In genomic region chr16:19696312-19696711, GRCh38 we compare ENCODE assay signal across 8 cellular contexts. TPM values are rescaled to one million over a fixed set of nuclear protein-coding genes. Genes with fewer than 3 reads are reported as not detected.
DNase-seq lines count a peak whose midpoint lies in the region; ATAC-seq and TF ChIP-seq lines count a peak whose summit lies in the region.

No MANE protein-coding gene starts in this region.

- no peak for TF ChIP-seq POLR2A in testis (IDR thresholded peaks at IDR 0.05)

- H3K4me1 Mint-ChIP-seq in WTC11, result no peaks in the 10 kb centered on the region

- H3K9me3 ChIP-seq in BLaER1 (no peaks in the 10 kb centered on the region), testis (no peaks in the 10 kb centered on the region)

- ATAC-seq in WTC11, result no peak

- H3K4me2 ChIP-seq in BLaER1, result peak overlapping the region; percentile 79

- intact Hi-C loops in testis (cut with DNase I; ENCODE audit: low total_unique reads), result loop anchor here (10.0 kb wide), 1 partner anchor 52 kb away; no protein-coding TSS in a partner anchor

- H3K27me3 ChIP-seq in BLaER1 (no peaks in the 10 kb centered on the region), testis (no peaks in the 10 kb centered on the region)

- peaks cover 66% of the 10 kb centered on the region for H3K36me3 Mint-ChIP-seq in WTC11

- peak overlapping the region; percentile 46; the same call in 1 of the 2 replicates for H3K9ac ChIP-seq in BLaER1

- CTCF ChIA-PET in WTC11 (lab: Charles Lee), result interaction anchor here (1.2 to 1.4 kb wide), 4 partner anchors 15 to 188 kb away, joined by 3 to 8 read pairs (median 6); partner anchors contain the start of genes GPRC5B and VPS35L

- DNase-seq in NCI-H1417 treated with DMSO at 0.1 percent for 48 hours (lab: John Stamatoyannopoulos, UW) (peak; percentile 40), WTC11 (ENCODE audit: low spot score) (no peak), dedifferentiated amniotic fluid mesenchymal stem cell (ENCODE audit: extremely low spot score) (peak; percentile 62), mucosa of gallbladder (ENCODE audit: low spot score) (peak; percentile 86), testis (peak; percentile 80), NK-92 (lab: John Stamatoyannopoulos, UW; ENCODE audit: unreplicated experiment) (no peak), NOMO-1 (lab: John Stamatoyannopoulos, UW; ENCODE audit: unreplicated experiment in 2 of 2) (no peak)

- no peak for TF ChIP-seq CTCF in WTC11 (IDR thresholded peaks at IDR 0.05)
- TF ChIP-seq CTCF in testis (IDR thresholded peaks at IDR 0.05), result no peak

- peaks cover 3% of the 10 kb centered on the region; the same call in 1 of the 2 replicates for H3K9me3 Mint-ChIP-seq in WTC11

- H3K27me3 Mint-ChIP-seq in WTC11 (ENCODE audit: low read depth), result no peaks in the 10 kb centered on the region

- WGBS in testis, 2 donors, result 31 to 34% methylated on average over 10 of the region's 10 CpGs

- H3K36me3 ChIP-seq in BLaER1 (peaks cover 56% of the 10 kb centered on the region), testis (ENCODE audit: low read depth, missing control alignments) (no peaks in the 10 kb centered on the region)

- H4K20me1 ChIP-seq in BLaER1, result peaks cover 51% of the 10 kb centered on the region

- peaks cover 45% of the 10 kb centered on the region for H3K4me1 ChIP-seq in BLaER1
- peaks cover 48% of the 10 kb centered on the region for H3K4me1 ChIP-seq in testis

- peak overlapping the region; percentile 20; the same call in 1 of the 2 replicates for H3K27ac Mint-ChIP-seq in WTC11

- H3K4me3 Mint-ChIP-seq in WTC11, result no peak overlapping the region

- H3K4me3 ChIP-seq in BLaER1, result 0 out of 2 replicates have a peak overlapping the region, but pooled peaks have one; percentile 7
- H3K4me3 ChIP-seq in testis, result no peak overlapping the region

- POLR2A ChIA-PET in WTC11 (lab: Charles Lee), result interaction anchor here (1.1 kb wide), 1 partner anchor 34 kb away, joined by 3 read pairs; no protein-coding TSS in a partner anchor

- H3K27ac ChIP-seq in BLaER1 (peak overlapping the region; percentile 48), testis (peak overlapping the region; percentile 66 to 74)

TF ChIP-seq in WTC11, 78 proteins besides CTCF, POLR2A, EP300 and RAD21:
- TF ChIP-seq GRHL2 (CRISPR knock-in tag; IDR thresholded peaks at IDR 0.05; ENCODE audit: insufficient replicate concordance, severe bottlenecking), result no peak
- no peak for TF ChIP-seq GABPB1 (CRISPR knock-in tag; IDR thresholded peaks at IDR 0.05)
- TF ChIP-seq FOXP1 (CRISPR knock-in tag; IDR thresholded peaks at IDR 0.05; ENCODE audit: borderline replicate concordance), result no peak
- no peak for TF ChIP-seq CREB1 (CRISPR knock-in tag; IDR thresholded peaks at IDR 0.05)
- TF ChIP-seq NR1H2 (CRISPR knock-in tag; IDR thresholded peaks at IDR 0.05), result no peak
- no peak for TF ChIP-seq KAT7 (CRISPR knock-in tag; IDR thresholded peaks at IDR 0.05; ENCODE audit: borderline replicate concordance)
- no peak for TF ChIP-seq ARID4B (CRISPR knock-in tag; IDR thresholded peaks at IDR 0.05; ENCODE audit: borderline replicate concordance)
- TF ChIP-seq AR (CRISPR knock-in tag; IDR thresholded peaks at IDR 0.05), result no peak
- TF ChIP-seq HMGA2 (CRISPR knock-in tag; IDR thresholded peaks at IDR 0.05), result no peak
- TF ChIP-seq EMX1 (CRISPR knock-in tag; IDR thresholded peaks at IDR 0.05), result no peak
- no peak for TF ChIP-seq MYBL2 (CRISPR knock-in tag; IDR thresholded peaks at IDR 0.05)
- no peak for TF ChIP-seq ATF1 (CRISPR knock-in tag; IDR thresholded peaks at IDR 0.05)
- no peak for TF ChIP-seq ZBTB21 (CRISPR knock-in tag; IDR thresholded peaks at IDR 0.05; ENCODE audit: borderline replicate concordance)
- TF ChIP-seq ATF3 (CRISPR knock-in tag; conservative IDR thresholded peaks at IDR 0.05), result no peak

RNA-seq across cellular contexts. Expression of gene KNOP1, which starts 21.7 kb away (rescaled TPM):
- 87.4 to 102 TPM (median 93.4 TPM) in 3 replicates for total RNA-seq in WTC11 (2021)
- total RNA-seq in mucosa of gallbladder, result 15.1 TPM
- 10 to 100 TPM; 25.3 to 26.8 TPM for total RNA-seq in testis
- 22.4 TPM for polyA plus RNA-seq in testis (ENCODE audit: insufficient read depth, low read depth, low replicate concordance)

RNA-seq across cellular contexts. Expression of gene IQCK, which starts 21.8 kb away (rescaled TPM):
- total RNA-seq in WTC11 (2021) (5.2 to 6.0 TPM (median 5.8 TPM) in 3 replicates), mucosa of gallbladder (23.7 TPM), testis (10 to 100 TPM; 77.8 to 91.3 TPM)
- polyA plus RNA-seq in testis (ENCODE audit: insufficient read depth, low read depth, low replicate concordance), result 102 TPM

Comparison
In these comparisons a context has a peak if more than half of its experiments do, and no peak if none do; other contexts are left out.
1. DNase-seq: peak in NCI-H1417 treated with DMSO at 0.1 percent for 48 hours (single experiment), dedifferentiated amniotic fluid mesenchymal stem cell (single experiment), mucosa of gallbladder (single experiment) and testis (single experiment); none in WTC11 (single experiment), NK-92 (single experiment) and NOMO-1 (0 of 2).